Comparison of ENCODE assay signal across 11 cellular contexts in genomic region chr20:63177785-63178444, GRCh38. TPM values are rescaled to one million over a fixed set of nuclear protein-coding genes. Genes with fewer than 3 reads are reported as not detected.
DNase-seq lines count a peak whose midpoint lies in the region; ATAC-seq, FAIRE-seq and TF ChIP-seq lines count a peak whose summit lies in the region.
"Had no signal": no experiment of that assay in that cellular context is flagged by ENCODE, and none has a peak within 500 bp of the region (broad histone marks: within the 10 kb centered on the region; RNA-seq: fewer than 3 reads in every experiment).

No MANE protein-coding gene starts in this region.

- intact Hi-C loops in left cardiac atrium (cut with DNase I): loop anchor here (5.0 kb wide), 1 partner anchor 121 kb away; no protein-coding TSS in a partner anchor
- intact Hi-C loops in kidney (cut with DNase I): loop anchor here (10.0 kb wide), 1 partner anchor 123 kb away; no protein-coding TSS in a partner anchor
- intact Hi-C loops in stomach (cut with DNase I; ENCODE audit: low total_unique reads): loop anchor here (5.0 kb wide), 1 partner anchor 116 kb away; no protein-coding TSS in a partner anchor
- intact Hi-C loops in sciatic nerve (cut with DNase I): no loop called here

- H3K4me3 Mint-ChIP-seq in activated T-helper 17 cell treated with anti-CD3 and anti-CD28 coated beads, Interleukin-2, amount 50 U/mL, for 72 hours: peak overlapping the region; percentile 35

- no peaks in the 10 kb centered on the region for H3K9me3 Mint-ChIP-seq in activated T-helper 17 cell treated with anti-CD3 and anti-CD28 coated beads, Interleukin-2, amount 50 U/mL, for 72 hours

- no peak for FAIRE-seq in kidney (lab: Jason Lieb, UNC)

- H3K36me3 ChIP-seq in cardiac muscle cell (no peaks in the 10 kb centered on the region), kidney (ENCODE audit: control insufficient read depth in 1 of 2, insufficient read depth in 2 of 2, low read length in 2 of 2) (no peaks in the 10 kb centered on the region), stomach (no peaks in the 10 kb centered on the region), HAP-1 (replicated peaks) (no peaks in the 10 kb centered on the region)
- H3K36me3 ChIP-seq: ovary had no signal

- TF ChIP-seq CTCF in cardiac muscle cell (IDR thresholded peaks at IDR 0.05; ENCODE audit: low read depth, low read length) (no peak), kidney (IDR thresholded peaks at IDR 0.05; ENCODE audit: borderline replicate concordance, extremely low read depth, insufficient read depth) (no peak), stomach (IDR thresholded peaks at IDR 0.05) (no peak)

- no peak overlapping the region for H3K9ac ChIP-seq in kidney (ENCODE audit: low read length in 2 of 2)

- DNase-seq in cardiac muscle cell (ENCODE audit: low read depth in 1 of 2, low spot score in 1 of 2) (no peak), left cardiac atrium (no peak), kidney (peak; percentile 62), stomach (no peak), sciatic nerve (ENCODE audit: low spot score) (no peak), HAP-1 (ENCODE audit: low spot score in 2 of 2) (no peak)
- DNase-seq in stimulated activated naive CD4-positive, alpha-beta T cell (lab: John Stamatoyannopoulos, UW): no peak
- DNase-seq: KBM-7, ovary had no signal

- no peak overlapping the region for H3K27ac Mint-ChIP-seq in activated T-helper 17 cell treated with anti-CD3 and anti-CD28 coated beads, Interleukin-2, amount 50 U/mL, for 72 hours
- H3K27ac Mint-ChIP-seq: CD14-positive monocyte had no signal

- peaks cover 12% of the 10 kb centered on the region for H3K4me1 ChIP-seq in cardiac muscle cell (ENCODE audit: low read depth)
- peaks cover 0 to 5% of the 10 kb centered on the region in 2 donors for H3K4me1 ChIP-seq in kidney (ENCODE audit: control insufficient read depth in 1 of 2, insufficient read depth in 1 of 2, low read depth in 1 of 2, low read length in 2 of 2)
- peaks cover 24 to 51% (median 35%) of the 10 kb centered on the region in 4 donors for H3K4me1 ChIP-seq in stomach
- H3K4me1 ChIP-seq in HAP-1: peaks cover 3% of the 10 kb centered on the region; the same call in 1 of the 2 replicates

- H3K4me3 ChIP-seq in cardiac muscle cell: peak overlapping the region; percentile 8
- H3K4me3 ChIP-seq in kidney (ENCODE audit: low read length in 2 of 2): no peak overlapping the region
- H3K4me3 ChIP-seq in stomach: peak overlapping the region in 3 of 4 donors; percentile 11 to 36 (median 26)
- H3K4me3 ChIP-seq in HAP-1: no peak overlapping the region; the same call in 1 of the 2 replicates
- H3K4me3 ChIP-seq: ovary had no signal

- H3K4me1 Mint-ChIP-seq in activated T-helper 17 cell treated with anti-CD3 and anti-CD28 coated beads, Interleukin-2, amount 50 U/mL, for 72 hours: no peaks in the 10 kb centered on the region

- H3K27me3 Mint-ChIP-seq in activated T-helper 17 cell treated with anti-CD3 and anti-CD28 coated beads, Interleukin-2, amount 50 U/mL, for 72 hours: peaks cover 17% of the 10 kb centered on the region

- no peak for TF ChIP-seq POLR2A in stomach (IDR thresholded peaks at IDR 0.05)

- WGBS in stomach, 5 donors: 2 to 4% (median 2%) methylated on average over 19 to 89 of the region's 89 CpGs

- H3K27me3 ChIP-seq in cardiac muscle cell (peaks cover 88% of the 10 kb centered on the region), stomach (peaks cover 67 to 100% (median 100%) of the 10 kb centered on the region in 3 donors), HAP-1 (ENCODE audit: low read depth) (peaks cover 49% of the 10 kb centered on the region)

- no peak for TF ChIP-seq EP300 in stomach (IDR thresholded peaks at IDR 0.05)

- peaks cover 6% of the 10 kb centered on the region for H3K36me3 Mint-ChIP-seq in activated T-helper 17 cell treated with anti-CD3 and anti-CD28 coated beads, Interleukin-2, amount 50 U/mL, for 72 hours (ENCODE audit: low read depth)

- H3K27ac ChIP-seq in cardiac muscle cell: no peak overlapping the region
- no peak overlapping the region for H3K27ac ChIP-seq in kidney (ENCODE audit: low read depth in 2 of 2, low read length in 2 of 2)
- H3K27ac ChIP-seq in stomach: no peak overlapping the region
- H3K27ac ChIP-seq: ovary had no signal

- in situ Hi-C loops in HAP-1 (cut with MboI; ENCODE audit: low sequenced_read_pairs): no loop called here

- H3K9me3 ChIP-seq in cardiac muscle cell (ENCODE audit: low read depth) (no peaks in the 10 kb centered on the region), kidney (ENCODE audit: control insufficient read depth in 1 of 2, low read length in 2 of 2) (no peaks in the 10 kb centered on the region), stomach (no peaks in the 10 kb centered on the region), HAP-1 (no peaks in the 10 kb centered on the region)
- H3K9me3 ChIP-seq: ovary had no signal

- ATAC-seq in left cardiac atrium: no peak
- ATAC-seq in activated T-helper 17 cell treated with anti-CD3 and anti-CD28 coated beads, Interleukin-2, amount 50 U/mL, for 72 hours (replicated peaks): no peak
- no peak for ATAC-seq in sciatic nerve

RNA-seq across cellular contexts. Expression of gene YTHDF1, which starts 38.0 kb away (rescaled TPM):
- total RNA-seq in cardiac muscle cell (24.2 and 29.5 TPM in 2 replicates), left cardiac atrium (10 to 100 TPM; 19.3 to 29.9 TPM), kidney (43.1 TPM), stomach (10 to 100 TPM; 20.4 to 41.1 (median 33.3) TPM), sciatic nerve (32.1 TPM)
- polyA plus RNA-seq in cardiac muscle cell (40.0 and 54.2 TPM in 2 replicates), kidney (ENCODE audit: insufficient read depth, low read depth, low replicate concordance) (21.9 TPM), stomach (10 to 100 TPM; 17.8 to 19.4 (median 19.3) TPM)
- 10 to 100 TPM; 23.7 to 40.3 TPM for total RNA-seq in activated T-helper 17 cell treated with anti-CD3 and anti-CD28 coated beads, Interleukin-2, amount 50 U/mL, for 72 hours

RNA-seq across cellular contexts. Expression of gene BIRC7, which starts 57.8 kb away (rescaled TPM):
- total RNA-seq in cardiac muscle cell (0.21 and 0.54 TPM in 2 replicates), left cardiac atrium (under 1 TPM in 1 of 2 donors, not detected in 1; 0.94 TPM), kidney (4.0 TPM), stomach (not detected), sciatic nerve (26.0 TPM)
- polyA plus RNA-seq in cardiac muscle cell (not detected in 2 replicates), kidney (ENCODE audit: insufficient read depth, low read depth, low replicate concordance) (0.30 TPM), stomach (not detected)
- total RNA-seq in activated T-helper 17 cell treated with anti-CD3 and anti-CD28 coated beads, Interleukin-2, amount 50 U/mL, for 72 hours: under 1 TPM in 1 of 2 donors, not detected in 1; 0.61 TPM
- polyA plus RNA-seq: CD14-positive monocyte, ovary had no signal

Comparison
In these comparisons a context has a peak if more than half of its experiments do, and no peak if none do; other contexts are left out.
1. H3K4me3 ChIP-seq: peak in cardiac muscle cell (single experiment) and stomach (3 of 4); none in kidney (0 of 2) and HAP-1 (single experiment).